Comparison of ENCODE assay signal across 8 cellular contexts in genomic region chr7:102610996-102611685, GRCh38.
DNase-seq lines count a peak whose midpoint lies in the region; ATAC-seq, FAIRE-seq and TF ChIP-seq lines count a peak whose summit lies in the region.
"Not testable (repeated sequence)": the region's sequence is repeated elsewhere in the genome, so short reads cannot be mapped to it uniquely, and the experiment has no call there.

No MANE protein-coding gene starts in this region.

- H3K27me3 ChIP-seq in RWPE2 (ENCODE audit: insufficient read depth, poor library complexity, severe bottlenecking), result not testable (repeated sequence)

- not testable (repeated sequence) for H3K27ac ChIP-seq in RWPE2 (ENCODE audit: poor library complexity, severe bottlenecking)

- not testable (repeated sequence) for H3K4me1 ChIP-seq in RWPE2 (ENCODE audit: insufficient read depth, poor library complexity, severe bottlenecking)

- not testable (repeated sequence) for H3K4me1 Mint-ChIP-seq in central memory CD8-positive, alpha-beta T cell; memory B cell

- TF ChIP-seq CTCF in RWPE2 (IDR thresholded peaks at IDR 0.05; ENCODE audit: poor library complexity, severe bottlenecking), result not testable (repeated sequence)

- FAIRE-seq in urothelium cell line (lab: Jason Lieb, UNC), result peak; percentile 23

- ATAC-seq in GM18907 (IDR thresholded peaks at IDR 0.05; ENCODE audit: unreplicated experiment) (peak; percentile 32), GM21423 (IDR thresholded peaks at IDR 0.05; ENCODE audit: unreplicated experiment) (peak; percentile 32), HG02759 (IDR thresholded peaks at IDR 0.05; ENCODE audit: unreplicated experiment) (peak; percentile 49), HG03108 (IDR thresholded peaks at IDR 0.05; ENCODE audit: unreplicated experiment) (peak; percentile 36), RWPE2 (ENCODE audit: low read depth) (peak; percentile 59), memory B cell (ENCODE audit: low read depth) (peak; percentile 52)
- peak; percentile 48 for ATAC-seq in central memory CD8-positive, alpha-beta T cell (replicated peaks; ENCODE audit: extremely low read depth, poor library complexity, severe bottlenecking)

- not testable (repeated sequence) for H3K4me3 Mint-ChIP-seq in central memory CD8-positive, alpha-beta T cell; memory B cell

- DNase-seq in RWPE2 (ENCODE audit: low spot score); central memory CD8-positive, alpha-beta T cell (ENCODE audit: low spot score in 2 of 2); memory B cell (ENCODE audit: low spot score in 2 of 2); urothelium cell line (ENCODE audit: low spot score): not testable (repeated sequence)

- H3K36me3 Mint-ChIP-seq in central memory CD8-positive, alpha-beta T cell (ENCODE audit: insufficient read depth); memory B cell: not testable (repeated sequence)

- not testable (repeated sequence) for H3K36me3 ChIP-seq in RWPE2 (ENCODE audit: low read depth)

- not testable (repeated sequence) for H3K27ac Mint-ChIP-seq in central memory CD8-positive, alpha-beta T cell (ENCODE audit: low read depth); memory B cell

- not testable (repeated sequence) for H3K9me3 Mint-ChIP-seq in central memory CD8-positive, alpha-beta T cell; memory B cell

- not testable (repeated sequence) for H3K4me3 ChIP-seq in RWPE2 (ENCODE audit: severe bottlenecking)

- H3K9me3 ChIP-seq in RWPE2 (ENCODE audit: severe bottlenecking), result not testable (repeated sequence)

- H3K27me3 Mint-ChIP-seq in central memory CD8-positive, alpha-beta T cell; memory B cell: not testable (repeated sequence)
